ENCODE assay signal across 16 cellular contexts in the genomic region with DNA sequence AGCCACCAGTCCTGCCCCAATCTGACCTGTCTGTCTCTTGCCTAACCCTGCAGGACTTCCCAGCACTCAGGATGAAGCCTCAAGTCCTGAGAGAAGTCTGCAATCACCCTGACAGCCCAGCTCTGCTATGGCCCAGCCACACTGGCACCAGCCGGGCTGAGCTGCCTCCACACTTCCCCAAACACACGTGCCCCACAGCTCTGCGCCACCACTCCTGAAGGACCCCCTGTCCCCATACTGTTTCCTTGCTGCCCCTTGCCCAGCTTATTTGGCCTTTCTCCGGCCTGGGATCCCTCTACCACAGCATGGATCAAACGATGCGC.
DNase-seq lines count a peak whose midpoint lies in the region; ATAC-seq, FAIRE-seq and TF ChIP-seq lines count a peak whose summit lies in the region.
"Had no signal": no experiment of that assay in that cellular context is flagged by ENCODE, and none has a peak within 500 bp of the region (broad histone marks: within the 10 kb centered on the region; RNA-seq: fewer than 3 reads in every experiment).

No MANE protein-coding gene starts in this region.

- no peak for ATAC-seq in Right ventricle myocardium superior (ENCODE audit: poor library complexity)
- ATAC-seq in activated T-helper 17 cell treated with anti-CD3 and anti-CD28 coated beads, Interleukin-2, amount 50 U/mL, for 72 hours (replicated peaks), result no peak
- ATAC-seq in memory B cell (ENCODE audit: low read depth), result no peak
- ATAC-seq in GM21447 (IDR thresholded peaks at IDR 0.05; ENCODE audit: unreplicated experiment), result no peak

- no peaks in the 10 kb centered on the region for H3K27me3 Mint-ChIP-seq in activated T-helper 17 cell treated with anti-CD3 and anti-CD28 coated beads, Interleukin-2, amount 50 U/mL, for 72 hours
- H3K27me3 Mint-ChIP-seq in memory B cell (no peaks in the 10 kb centered on the region), type B pancreatic cell (no peaks in the 10 kb centered on the region)
- H3K27me3 Mint-ChIP-seq: brain had no signal

- H3K4me3 Mint-ChIP-seq in activated T-helper 17 cell treated with anti-CD3 and anti-CD28 coated beads, Interleukin-2, amount 50 U/mL, for 72 hours, result no peak overlapping the region
- H3K4me3 Mint-ChIP-seq in memory B cell (no peak overlapping the region), type B pancreatic cell (no peak overlapping the region)
- H3K4me3 Mint-ChIP-seq: brain, neural crest cell had no signal

- peak overlapping the region; percentile 80 for H3K27ac Mint-ChIP-seq in activated T-helper 17 cell treated with anti-CD3 and anti-CD28 coated beads, Interleukin-2, amount 50 U/mL, for 72 hours
- H3K27ac Mint-ChIP-seq in memory B cell (peak overlapping the region; percentile 77), type B pancreatic cell (peak overlapping the region; percentile 67)

- no peak for FAIRE-seq in H54 (lab: Jason Lieb, UNC)

- no peak for TF ChIP-seq POLR2A in H54 (IDR thresholded peaks at IDR 0.05; ENCODE audit: low read depth, low read length)

- no peaks in the 10 kb centered on the region for H3K9me3 Mint-ChIP-seq in activated T-helper 17 cell treated with anti-CD3 and anti-CD28 coated beads, Interleukin-2, amount 50 U/mL, for 72 hours
- H3K9me3 Mint-ChIP-seq in memory B cell (no peaks in the 10 kb centered on the region), type B pancreatic cell (no peaks in the 10 kb centered on the region)
- H3K9me3 Mint-ChIP-seq: neural crest cell had no signal

- intact Hi-C loops in cardiac septum (cut with DNase I), result loop anchor here (2.0 kb wide), 1 partner anchor 106 kb away; no protein-coding TSS in a partner anchor
- intact Hi-C loops in Right ventricle myocardium superior (cut with DNase I), result loop anchor here (5.0 kb wide), 1 partner anchor 106 kb away; no protein-coding TSS in a partner anchor

- H3K36me3 Mint-ChIP-seq in activated T-helper 17 cell treated with anti-CD3 and anti-CD28 coated beads, Interleukin-2, amount 50 U/mL, for 72 hours (ENCODE audit: low read depth), result peaks cover 86% of the 10 kb centered on the region
- H3K36me3 Mint-ChIP-seq in memory B cell, result peaks cover 22% of the 10 kb centered on the region
- peaks cover 9% of the 10 kb centered on the region for H3K36me3 Mint-ChIP-seq in type B pancreatic cell

- DNase-seq in cardiac septum (ENCODE audit: low spot score), result peak; percentile 68
- DNase-seq in Right ventricle myocardium superior, result no peak
- DNase-seq in memory B cell (ENCODE audit: low spot score in 2 of 2), result no peak
- no peak for DNase-seq in type B pancreatic cell (ENCODE audit: extremely low spot score, unreplicated experiment)
- DNase-seq in NCI-H146 (lab: John Stamatoyannopoulos, UW), result no peak
- no peak for DNase-seq in H54 (ENCODE audit: insufficient read length, low spot score)
- DNase-seq: activated CD8-positive, alpha-beta memory T cell treated with anti-CD3 and anti-CD28 coated beads for 24 hours; activated gamma-delta T cell; dermis blood vessel endothelial cell; EL; NCI-H1092 treated with DMSO at 0.1 percent for 48 hours; WERI-Rb-1 had no signal

- H3K4me1 Mint-ChIP-seq in activated T-helper 17 cell treated with anti-CD3 and anti-CD28 coated beads, Interleukin-2, amount 50 U/mL, for 72 hours, result peaks cover 21% of the 10 kb centered on the region
- H3K4me1 Mint-ChIP-seq in memory B cell (no peaks in the 10 kb centered on the region), type B pancreatic cell (ENCODE audit: unreplicated experiment) (peaks cover 25% of the 10 kb centered on the region)

- TF ChIP-seq CTCF in type B pancreatic cell (conservative IDR thresholded peaks at IDR 0.05), result no peak
